8 cellular contexts compared by ENCODE assay signal in genomic region chr1:41496080-41497055, GRCh38. TPM values are rescaled to one million over a fixed set of nuclear protein-coding genes. Genes with fewer than 3 reads are reported as not detected.
DNase-seq lines count a peak whose midpoint lies in the region; ATAC-seq and TF ChIP-seq lines count a peak whose summit lies in the region.

No MANE protein-coding gene starts in this region.

- H2BK5ac ChIP-seq in mesendoderm (ENCODE audit: low read length): peak overlapping the region; percentile 30

- H3K36me3 Mint-ChIP-seq in HFFc6 (ENCODE audit: low read depth) (no peaks in the 10 kb centered on the region), T-cell (no peaks in the 10 kb centered on the region)

- peak overlapping the region; percentile 71 for H3K23ac ChIP-seq in mesendoderm (ENCODE audit: low read length)

- peaks cover 53% of the 10 kb centered on the region for H3K4me1 Mint-ChIP-seq in HFFc6 (ENCODE audit: low read depth)
- H3K4me1 Mint-ChIP-seq in T-cell: peaks cover 0 to 9% (median 7%) of the 10 kb centered on the region in 3 donors
- H3K4me1 Mint-ChIP-seq in stimulated activated naive CD8-positive, alpha-beta T cell treated with anti-CD3 and anti-CD28 coated beads, Interleukin-15, amount 100 ng/mL, for 72 hours: peaks cover 20% of the 10 kb centered on the region

- H3K27me3 Mint-ChIP-seq in HFFc6 (ENCODE audit: insufficient read depth) (no peaks in the 10 kb centered on the region; the same call in 1 of the 2 replicates), T-cell (peaks cover 13 to 22% of the 10 kb centered on the region in 2 donors)
- peaks cover 42% of the 10 kb centered on the region for H3K27me3 Mint-ChIP-seq in stimulated activated naive CD8-positive, alpha-beta T cell treated with anti-CD3 and anti-CD28 coated beads, Interleukin-15, amount 100 ng/mL, for 72 hours

- no peaks in the 10 kb centered on the region for H4K20me1 ChIP-seq in BLaER1

- no peak overlapping the region for H2BK15ac ChIP-seq in mesendoderm (replicated peaks; ENCODE audit: low read depth)

- DNase-seq in HFFc6: peak; percentile 59
- no peak for DNase-seq in T-cell
- peak; percentile 92 for DNase-seq in ecto neural progenitor cell (ENCODE audit: low spot score)
- peak; percentile 96 for DNase-seq in mesendoderm
- peak; percentile 41 to 50 for DNase-seq in stimulated activated naive CD8-positive, alpha-beta T cell treated with anti-CD3 and anti-CD28 coated beads, Interleukin-15, amount 100 ng/mL, for 72 hours

- POLR2A ChIA-PET in T-cell (lab: Charles Lee): no interaction called here

- H2AK5ac ChIP-seq in mesendoderm (ENCODE audit: low read length): no peak overlapping the region

- H3K4me1 ChIP-seq in BLaER1 (peaks cover 46% of the 10 kb centered on the region), mesendoderm (ENCODE audit: control insufficient read depth, low read depth, low read length) (peaks cover 13% of the 10 kb centered on the region)

- no peaks in the 10 kb centered on the region for H3K9me3 ChIP-seq in BLaER1

- no peaks in the 10 kb centered on the region for H3K79me2 ChIP-seq in mesendoderm (ENCODE audit: control insufficient read depth, insufficient read depth, low read length)

- peak overlapping the region; percentile 91 for H3K18ac ChIP-seq in mesendoderm (ENCODE audit: low read length)

- H3K4me2 ChIP-seq in BLaER1: peak overlapping the region; percentile 92
- H3K4me2 ChIP-seq in mesendoderm (ENCODE audit: low read length): peak overlapping the region; percentile 35

- CTCF ChIA-PET in T-cell (lab: Charles Lee): no interaction called here

- peak overlapping the region; percentile 75 for H3K27ac Mint-ChIP-seq in HFFc6
- no peak overlapping the region for H3K27ac Mint-ChIP-seq in T-cell
- H3K27ac Mint-ChIP-seq in stimulated activated naive CD8-positive, alpha-beta T cell treated with anti-CD3 and anti-CD28 coated beads, Interleukin-15, amount 100 ng/mL, for 72 hours: no peak overlapping the region

- H3K36me3 ChIP-seq in BLaER1 (no peaks in the 10 kb centered on the region), mesendoderm (ENCODE audit: control insufficient read depth, insufficient read depth, low read length) (no peaks in the 10 kb centered on the region)

- peak overlapping the region; percentile 83 for H2BK120ac ChIP-seq in mesendoderm (ENCODE audit: low read depth, low read length)

- WGBS in mesendoderm (ENCODE audit: extremely low coverage, insufficient coverage, low lambda C conversion rate): no CpG with 5 or more reads among the region's 74 CpGs

- H3K27me3 ChIP-seq in BLaER1: peaks cover 23% of the 10 kb centered on the region
- no peaks in the 10 kb centered on the region for H3K27me3 ChIP-seq in mesendoderm (ENCODE audit: insufficient read depth, low read length, poor library complexity)

- peak overlapping the region; percentile 64 for H3K4me3 ChIP-seq in BLaER1
- H3K4me3 ChIP-seq in mesendoderm (ENCODE audit: low read length): no peak overlapping the region

- H3K56ac ChIP-seq in mesendoderm (ENCODE audit: low read length): peak overlapping the region; percentile 87

- H4K8ac ChIP-seq in mesendoderm (ENCODE audit: low read depth, low read length): peak overlapping the region; percentile 93

- H3K27ac ChIP-seq in BLaER1 (peak overlapping the region; percentile 67), mesendoderm (ENCODE audit: low read depth, low read length) (peak overlapping the region; percentile 72)

- peak in 3 of 4 experiments; percentile 26 to 43 (median 30) for ATAC-seq in T-cell (replicated peaks in 1 of 4)
- peak; percentile 71 for ATAC-seq in stimulated activated naive CD8-positive, alpha-beta T cell treated with anti-CD3 and anti-CD28 coated beads, Interleukin-15, amount 100 ng/mL, for 72 hours
- ATAC-seq in HG03095 (IDR thresholded peaks at IDR 0.05; ENCODE audit: unreplicated experiment): no peak
- ATAC-seq in SK-N-SH treated with all-trans-retinoic acid at 6 μM for 48 hours: no peak

- H3K9me3 Mint-ChIP-seq in HFFc6 (no peaks in the 10 kb centered on the region), T-cell (no peaks in the 10 kb centered on the region)
- no peaks in the 10 kb centered on the region for H3K9me3 Mint-ChIP-seq in stimulated activated naive CD8-positive, alpha-beta T cell treated with anti-CD3 and anti-CD28 coated beads, Interleukin-15, amount 100 ng/mL, for 72 hours

- peak overlapping the region; percentile 94 for H3K4ac ChIP-seq in mesendoderm (ENCODE audit: low read depth, low read length)

- no peak overlapping the region for H4K5ac ChIP-seq in mesendoderm (ENCODE audit: low read length)

- no peak for TF ChIP-seq CTCF in HFFc6 (IDR thresholded peaks at IDR 0.05)

- H3K4me3 Mint-ChIP-seq in HFFc6 (peak overlapping the region; percentile 51; the same call in 1 of the 2 replicates), T-cell (peak overlapping the region in 2 of 3 donors; percentile 52 to 55)
- H3K4me3 Mint-ChIP-seq in stimulated activated naive CD8-positive, alpha-beta T cell treated with anti-CD3 and anti-CD28 coated beads, Interleukin-15, amount 100 ng/mL, for 72 hours: peak overlapping the region; percentile 56

- H3K79me1 ChIP-seq in mesendoderm (ENCODE audit: low read length): no peaks in the 10 kb centered on the region

- H3K9ac ChIP-seq in BLaER1: peak overlapping the region; percentile 67
- H3K9ac ChIP-seq in mesendoderm (ENCODE audit: low read length): peak overlapping the region; percentile 65

TF ChIP-seq in SK-N-SH treated with all-trans-retinoic acid at 6 μM for 48 hours, 23 proteins besides CTCF, POLR2A, EP300 and RAD21 (continues in another document):
- TF ChIP-seq OSR1 (CRISPR knock-in tag; IDR thresholded peaks at IDR 0.05) (no peak), BACH2 (CRISPR knock-in tag; IDR thresholded peaks at IDR 0.05; ENCODE audit: borderline replicate concordance) (no peak), TCF4 (CRISPR knock-in tag; IDR thresholded peaks at IDR 0.05; ENCODE audit: borderline replicate concordance) (no peak), ZNF565 (CRISPR knock-in tag; conservative IDR thresholded peaks at IDR 0.05; ENCODE audit: low read depth) (no peak), PPARA (CRISPR knock-in tag; IDR thresholded peaks at IDR 0.05; ENCODE audit: borderline replicate concordance) (no peak), TSHZ2 (CRISPR knock-in tag; IDR thresholded peaks at IDR 0.05) (no peak), PATZ1 (CRISPR knock-in tag; IDR thresholded peaks at IDR 0.05; ENCODE audit: borderline replicate concordance) (no peak), GLIS3 (CRISPR knock-in tag; IDR thresholded peaks at IDR 0.05) (no peak), ISL1 (CRISPR knock-in tag; IDR thresholded peaks at IDR 0.05) (no peak), TOX (CRISPR knock-in tag; IDR thresholded peaks at IDR 0.05; ENCODE audit: borderline replicate concordance) (no peak), RARB (CRISPR knock-in tag; IDR thresholded peaks at IDR 0.05) (no peak), ARNTL (CRISPR knock-in tag; IDR thresholded peaks at IDR 0.05; ENCODE audit: borderline replicate concordance, low read depth) (no peak)

RNA-seq across cellular contexts. Expression of gene EDN2, which starts 11.9 kb away (rescaled TPM):
- total RNA-seq in HFFc6 (2021; fragmentation: NEBNext Ultra II Directional; extraction: Animal tissue kit (Norgen Biotek cat#: 25700)): not detected
- not detected for total RNA-seq in T-cell
- polyA plus RNA-seq in mesendoderm (2013, experiment 1 of 2): 0.48 TPM
- polyA plus RNA-seq in mesendoderm (2013, experiment 2 of 2): 0.48 TPM

Comparison
In these comparisons a context has a peak if more than half of its experiments do, and no peak if none do; other contexts are left out.
1. DNase-seq: peak in HFFc6 (single experiment), ecto neural progenitor cell (single experiment), mesendoderm (single experiment) and stimulated activated naive CD8-positive, alpha-beta T cell treated with anti-CD3 and anti-CD28 coated beads, Interleukin-15, amount 100 ng/mL, for 72 hours (2 of 2); none in T-cell (0 of 34).
2. ATAC-seq: peak in T-cell (3 of 4) and stimulated activated naive CD8-positive, alpha-beta T cell treated with anti-CD3 and anti-CD28 coated beads, Interleukin-15, amount 100 ng/mL, for 72 hours (single experiment); none in HG03095 (single experiment) and SK-N-SH treated with all-trans-retinoic acid at 6 μM for 48 hours (single experiment).
3. Peak in every context shown above with its lines, with median percentiles within 50 percentile points of each other: H3K4me3 Mint-ChIP-seq.